Comparison of ENCODE assay signal across 13 cellular contexts in genomic region chr22:41782316-41782715, GRCh38. TPM values are rescaled to one million over a fixed set of nuclear protein-coding genes. Genes with fewer than 3 reads are reported as not detected.
DNase-seq lines count a peak whose midpoint lies in the region; FAIRE-seq lines count a peak whose summit lies in the region.
"Had no signal": no experiment of that assay in that cellular context is flagged by ENCODE, and none has a peak within 500 bp of the region (broad histone marks: within the 10 kb centered on the region; RNA-seq: fewer than 3 reads in every experiment).

No MANE protein-coding gene starts in this region.

- peaks cover 38 to 65% (median 49%) of the 10 kb centered on the region in 4 donors for H3K4me1 Mint-ChIP-seq in CD4-positive, alpha-beta memory T cell
- H3K4me1 Mint-ChIP-seq: GM23338 had no signal

- no peaks in the 10 kb centered on the region for H3K27me3 Mint-ChIP-seq in CD4-positive, alpha-beta memory T cell

- H3K36me3 ChIP-seq in CD4-positive, alpha-beta memory T cell (ENCODE audit: insufficient read depth, low read length) = peaks cover 19% of the 10 kb centered on the region
- no peaks in the 10 kb centered on the region for H3K36me3 ChIP-seq in mucosa of rectum (ENCODE audit: control insufficient read depth in 2 of 2, insufficient read depth in 2 of 2, low read length in 2 of 2)
- H3K36me3 ChIP-seq: adrenal gland, gastrocnemius medialis had no signal

- peak overlapping the region; percentile 92 to 100 (median 99) for H3K27ac Mint-ChIP-seq in CD4-positive, alpha-beta memory T cell
- H3K27ac Mint-ChIP-seq: GM23338 had no signal

- H3K9ac ChIP-seq in mucosa of rectum (ENCODE audit: low read depth in 1 of 2, low read length in 2 of 2) = peak overlapping the region; percentile 61 to 74

- FAIRE-seq in GM19239 (lab: Jason Lieb, UNC) (peak; percentile 94), HTR-8/SVneo (lab: Jason Lieb, UNC) (no peak)

- DNase-seq in CD4-positive, alpha-beta memory T cell = peak in 2 of 5 donors; percentile 24 to 58
- DNase-seq in GM19239 (ENCODE audit: insufficient read length, low spot score) = no peak
- peak; percentile 36 to 44 for DNase-seq in activated T-cell treated with anti-CD3 and anti-CD28 coated beads, Interleukin-2, amount 50 U/mL, for 48 hours
- no peak for DNase-seq in COLO668 (lab: John Stamatoyannopoulos, UW; ENCODE audit: unreplicated experiment)
- no peak for DNase-seq in iPS-NIHi11 (ENCODE audit: low spot score)
- DNase-seq in GM19240 (ENCODE audit: insufficient read length, low spot score) = no peak
- DNase-seq in HTR-8/SVneo (ENCODE audit: insufficient read length, low spot score) = no peak
- DNase-seq: adrenal gland, gastrocnemius medialis, NCI-H1417, NCI-H774 had no signal

- POLR2A ChIA-PET in CD4-positive, alpha-beta memory T cell (lab: Charles Lee; ENCODE audit: partially characterized antibody) = interaction anchor here (0.5 to 16.2 kb wide), 15 partner anchors 9 to 158 kb away, joined by 3 to 584 read pairs (median 11); partner anchors contain the start of genes CCDC134, MEI1, SNU13 and SREBF2

- H3K27ac ChIP-seq in CD4-positive, alpha-beta memory T cell (ENCODE audit: low read depth, low read length) = peak overlapping the region; percentile 90
- H3K27ac ChIP-seq in mucosa of rectum (ENCODE audit: low read depth in 2 of 2, low read length in 2 of 2) = no peak overlapping the region
- H3K27ac ChIP-seq: adrenal gland, gastrocnemius medialis had no signal

- intact Hi-C loops in CD4-positive, alpha-beta memory T cell (cut with micrococcal nuclease) = no loop called here

- CTCF ChIA-PET in CD4-positive, alpha-beta memory T cell (lab: Charles Lee; ENCODE audit: partially characterized antibody) = interaction anchor here (1.1 to 5.1 kb wide), 12 partner anchors 7 to 860 kb away, joined by 3 to 71 read pairs (median 9); partner anchors contain the start of gene CCDC134

- H3K9me3 ChIP-seq in CD4-positive, alpha-beta memory T cell (ENCODE audit: control insufficient read depth in 1 of 2, low read length in 2 of 2) = no peaks in the 10 kb centered on the region
- no peaks in the 10 kb centered on the region for H3K9me3 ChIP-seq in mucosa of rectum (ENCODE audit: control insufficient read depth in 2 of 2, low read length in 2 of 2)
- H3K9me3 ChIP-seq: adrenal gland, gastrocnemius medialis had no signal

- H3K4me3 Mint-ChIP-seq in CD4-positive, alpha-beta memory T cell = peak overlapping the region; percentile 88 to 94 (median 90)
- H3K4me3 Mint-ChIP-seq: GM23338 had no signal

- no peaks in the 10 kb centered on the region for H3K27me3 ChIP-seq in CD4-positive, alpha-beta memory T cell (ENCODE audit: insufficient read depth, low read length)
- H3K27me3 ChIP-seq in mucosa of rectum (ENCODE audit: control insufficient read depth in 2 of 2, insufficient read depth in 2 of 2, low read length in 2 of 2) = no peaks in the 10 kb centered on the region
- H3K27me3 ChIP-seq: adrenal gland, gastrocnemius medialis had no signal

- peaks cover 16 to 29% of the 10 kb centered on the region in 2 donors for H3K36me3 Mint-ChIP-seq in CD4-positive, alpha-beta memory T cell

- H3K4me3 ChIP-seq in CD4-positive, alpha-beta memory T cell (ENCODE audit: low read length in 2 of 2) = peak overlapping the region; percentile 88 to 92
- peak overlapping the region; percentile 46 to 70 for H3K4me3 ChIP-seq in mucosa of rectum (ENCODE audit: low read length in 2 of 2)
- H3K4me3 ChIP-seq: adrenal gland, gastrocnemius medialis, GM23338 had no signal

- no peaks in the 10 kb centered on the region for H3K9me3 Mint-ChIP-seq in CD4-positive, alpha-beta memory T cell
- H3K9me3 Mint-ChIP-seq: GM23338 had no signal

- peaks cover 63% of the 10 kb centered on the region for H3K4me1 ChIP-seq in CD4-positive, alpha-beta memory T cell (ENCODE audit: insufficient read depth, low read length)
- peaks cover 3 to 4% of the 10 kb centered on the region in 2 donors for H3K4me1 ChIP-seq in mucosa of rectum (ENCODE audit: control insufficient read depth in 2 of 2, insufficient read depth in 2 of 2, low read length in 2 of 2)
- H3K4me1 ChIP-seq: adrenal gland, gastrocnemius medialis had no signal

RNA-seq across cellular contexts. Expression of gene CCDC134, which starts 18.2 kb away (rescaled TPM):
- total RNA-seq in CD4-positive, alpha-beta memory T cell = 10 to 100 TPM; 23.2 to 27.8 TPM
- polyA plus RNA-seq in CD4-positive, alpha-beta memory T cell = 1 to 10 TPM; 1.2 to 2.7 TPM

RNA-seq across cellular contexts. Expression of gene SREBF2, which starts 50.6 kb away (rescaled TPM):
- total RNA-seq in CD4-positive, alpha-beta memory T cell = 100 to 1,000 TPM; 109 to 112 TPM
- 10 to 100 TPM; 14.5 to 23.6 TPM for polyA plus RNA-seq in CD4-positive, alpha-beta memory T cell

Comparison
In these comparisons a context has a peak if more than half of its experiments do, and no peak if none do; other contexts are left out.
1. DNase-seq: peak in activated T-cell treated with anti-CD3 and anti-CD28 coated beads, Interleukin-2, amount 50 U/mL, for 48 hours (2 of 2); none in GM19239 (single experiment), COLO668 (single experiment), iPS-NIHi11 (single experiment), GM19240 (single experiment) and HTR-8/SVneo (single experiment).